ENCODE assay signal across 24 cellular contexts in genomic region chr3:150734795-150735119, GRCh38. TPM values are rescaled to one million over a fixed set of nuclear protein-coding genes. Genes with fewer than 3 reads are reported as not detected.
DNase-seq lines count a peak whose midpoint lies in the region; ATAC-seq and TF ChIP-seq lines count a peak whose summit lies in the region.
"Had no signal": no experiment of that assay in that cellular context is flagged by ENCODE, and none has a peak within 500 bp of the region (broad histone marks: within the 10 kb centered on the region; RNA-seq: fewer than 3 reads in every experiment).

No MANE protein-coding gene starts in this region.

- H3K27me3 ChIP-seq in left ventricle myocardium inferior (ENCODE audit: low read depth) (no peaks in the 10 kb centered on the region), adrenal gland (no peaks in the 10 kb centered on the region), foreskin keratinocyte (no peaks in the 10 kb centered on the region)

- H3K9me3 ChIP-seq in left ventricle myocardium inferior (replicated peaks), result no peaks in the 10 kb centered on the region
- H3K9me3 ChIP-seq in adrenal gland (replicated peaks in 1 of 3), result no peaks in the 10 kb centered on the region
- H3K9me3 ChIP-seq: A549, HAP-1 had no signal

- DNase-seq in left ventricle myocardium inferior (no peak), Right ventricle myocardium inferior (ENCODE audit: missing footprints) (no peak), adrenal gland (peak in 1 of 7 donors; percentile 15), foreskin keratinocyte (no peak), cerebellum (ENCODE audit: low spot score) (no peak)
- DNase-seq: C1 segment of cervical spinal cord; CD4-positive, alpha-beta memory T cell; COR-L47; DMS53; GM23248; HFFc6; NCI-H1092; NCI-H1417 treated with DMSO at 0.1 percent for 48 hours; NCI-H1694 treated with DMSO at 0.1 percent for 48 hours; NCI-H2081; NCI-H446 treated with DMSO at 0.1 percent for 48 hours; NCI-H526 treated with DMSO at 0.1 percent for 48 hours had no signal

- H3K4me1 ChIP-seq in left ventricle myocardium inferior, result peaks cover 62% of the 10 kb centered on the region
- peaks cover 35 to 66% of the 10 kb centered on the region in 2 donors for H3K4me1 ChIP-seq in adrenal gland (replicated peaks in 1 of 2)
- H3K4me1 ChIP-seq in foreskin keratinocyte, result peaks cover 34% of the 10 kb centered on the region

- 48 to 70% (median 57%) methylated on average over 1 of the region's 1 CpG for WGBS in adrenal gland, 4 donors

- H3K27ac ChIP-seq in left ventricle myocardium inferior (replicated peaks) (peak overlapping the region; percentile 14), adrenal gland (peak overlapping the region; percentile 1 to 91 (median 44)), foreskin keratinocyte (peak overlapping the region; percentile 51)
- H3K27ac ChIP-seq: A549, GM23248 had no signal

- H3K4me3 ChIP-seq in left ventricle myocardium inferior (no peak overlapping the region), adrenal gland (no peak overlapping the region)
- H3K4me3 ChIP-seq: A549, GM23248, HAP-1 had no signal

- H3K36me3 ChIP-seq in left ventricle myocardium inferior, result no peaks in the 10 kb centered on the region
- no peaks in the 10 kb centered on the region for H3K36me3 ChIP-seq in adrenal gland (replicated peaks in 1 of 2)
- H3K36me3 ChIP-seq: HAP-1 had no signal

- intact Hi-C loops in left ventricle myocardium inferior (cut with micrococcal nuclease), result no loop called here
- intact Hi-C loops in Right ventricle myocardium inferior (cut with DNase I), result no loop called here
- intact Hi-C loops in adrenal gland (cut with DNase I), result no loop called here

- no peak for TF ChIP-seq POLR2A in adrenal gland (IDR thresholded peaks at IDR 0.05)

- no peak for TF ChIP-seq CTCF in left ventricle myocardium inferior (IDR thresholded peaks at IDR 0.05; ENCODE audit: borderline replicate concordance)
- no peak for TF ChIP-seq CTCF in adrenal gland (IDR thresholded peaks at IDR 0.05)
- TF ChIP-seq CTCF in foreskin keratinocyte (conservative IDR thresholded peaks at IDR 0.05), result no peak

- no peak for ATAC-seq in Right ventricle myocardium inferior
- ATAC-seq in foreskin keratinocyte, result no peak
- no peak for ATAC-seq in HG03571 (IDR thresholded peaks at IDR 0.05; ENCODE audit: unreplicated experiment)
- ATAC-seq in HG02798 (IDR thresholded peaks at IDR 0.05; ENCODE audit: poor library complexity, unreplicated experiment), result no peak
- ATAC-seq: SK-N-SH treated with all-trans-retinoic acid at 6 μM for 48 hours had no signal

RNA-seq across cellular contexts. Expression of gene SIAH2, which starts 28.2 kb away (rescaled TPM):
- 23.0 TPM for total RNA-seq in left ventricle myocardium inferior
- total RNA-seq in Right ventricle myocardium inferior, result 20.6 TPM
- total RNA-seq in adrenal gland, result 100 to 1,000 TPM in 6 of 8 donors, 10 to 100 TPM in 2; 59.8 to 216 (median 121) TPM
- polyA plus RNA-seq in adrenal gland, result 10 to 100 TPM; 22.1 to 75.6 (median 24.3) TPM
- 33.3 and 37.7 TPM in 2 replicates for total RNA-seq in foreskin keratinocyte
- 26.5 and 30.2 TPM in 2 replicates for polyA plus RNA-seq in foreskin keratinocyte
- 17.1 TPM for total RNA-seq in cerebellum

RNA-seq across cellular contexts. Expression of gene ERICH6, which starts 31.0 kb away (rescaled TPM):
- total RNA-seq in left ventricle myocardium inferior (0.55 TPM), Right ventricle myocardium inferior (not detected), adrenal gland (under 1 TPM in 3 of 8 donors, not detected in 5; 0.46 to 0.55 (median 0.47) TPM), foreskin keratinocyte (not detected in 2 replicates), cerebellum (0.27 TPM)
- polyA plus RNA-seq in adrenal gland (not detected), foreskin keratinocyte (not detected in 2 replicates)
- total RNA-seq: CD4-positive, alpha-beta memory T cell; Daoy; G401; GM23248 had no signal
